30 cellular contexts compared by ENCODE assay signal in genomic region chr21:44987886-44988606, GRCh38. TPM values are rescaled to one million over a fixed set of nuclear protein-coding genes. Genes with fewer than 3 reads are reported as not detected.
A peak's percentile ranks its signal among the peaks of the same experiment; 100 is the strongest.
DNase-seq lines count a peak whose midpoint lies in the region; ATAC-seq and TF ChIP-seq lines count a peak whose summit lies in the region.
"Had no signal": no experiment of that assay in that cellular context is flagged by ENCODE, and none has a peak within 500 bp of the region (broad histone marks: within the 10 kb centered on the region; RNA-seq: fewer than 3 reads in every experiment).

No MANE protein-coding gene starts in this region.

- no peak overlapping the region for H3K4me2 ChIP-seq in neural progenitor cell
- H3K4me2 ChIP-seq: smooth muscle cell had no signal

- H3K9me3 ChIP-seq in cardiac muscle cell (ENCODE audit: low read depth) (no peaks in the 10 kb centered on the region), right atrium auricular region (no peaks in the 10 kb centered on the region), neural progenitor cell (ENCODE audit: low read depth) (no peaks in the 10 kb centered on the region), aorta (ENCODE audit: control insufficient read depth, low read length) (no peaks in the 10 kb centered on the region), gastrocnemius medialis (no peaks in the 10 kb centered on the region)
- H3K9me3 ChIP-seq: breast epithelium, Caco-2, colonic mucosa, transverse colon had no signal

- TF ChIP-seq CTCF in cardiac muscle cell (IDR thresholded peaks at IDR 0.05; ENCODE audit: low read depth, low read length), result no peak
- TF ChIP-seq CTCF in right atrium auricular region (IDR thresholded peaks at IDR 0.05), result no peak
- no peak for TF ChIP-seq CTCF in glutamatergic neuron (IDR thresholded peaks at IDR 0.05; ENCODE audit: partially characterized antibody, unreplicated experiment)
- no peak for TF ChIP-seq CTCF in neural progenitor cell (IDR thresholded peaks at IDR 0.05)
- no peak for TF ChIP-seq CTCF in gastrocnemius medialis (IDR thresholded peaks at IDR 0.05 in 4 of 5, conservative IDR thresholded peaks at IDR 0.05 in 1 of 5)

- H4K20me1 ChIP-seq in neural progenitor cell (ENCODE audit: low read depth), result no peaks in the 10 kb centered on the region

- H3K27me3 ChIP-seq in cardiac muscle cell (no peaks in the 10 kb centered on the region), right atrium auricular region (no peaks in the 10 kb centered on the region), neural progenitor cell (no peaks in the 10 kb centered on the region), aorta (ENCODE audit: control insufficient read depth in 1 of 2, insufficient read depth in 2 of 2, low read length in 1 of 2) (no peaks in the 10 kb centered on the region), gastrocnemius medialis (no peaks in the 10 kb centered on the region)
- H3K27me3 ChIP-seq: breast epithelium, colonic mucosa, transverse colon had no signal

- H3K4me1 ChIP-seq in cardiac muscle cell (ENCODE audit: low read depth) (peaks cover 27% of the 10 kb centered on the region), right atrium auricular region (peaks cover 0 to 37% of the 10 kb centered on the region in 2 donors), neural progenitor cell (peaks cover 4% of the 10 kb centered on the region), aorta (ENCODE audit: control insufficient read depth in 1 of 2, insufficient read depth in 2 of 2, low read length in 2 of 2) (no peaks in the 10 kb centered on the region), gastrocnemius medialis (peaks cover 0 to 7% of the 10 kb centered on the region in 2 donors)
- H3K4me1 ChIP-seq: colonic mucosa had no signal

- H3K79me2 ChIP-seq in neural progenitor cell (ENCODE audit: low read depth), result no peaks in the 10 kb centered on the region

- no peak overlapping the region for H2AFZ ChIP-seq in neural progenitor cell (replicated peaks)

- in situ Hi-C loops in gastrocnemius medialis (cut with MboI; ENCODE audit: low sequenced_read_pairs in 4 of 4), result no loop called here

- H3K27ac Mint-ChIP-seq in glutamatergic neuron (ENCODE audit: unreplicated experiment) (no peak overlapping the region), neural progenitor cell (peak overlapping the region; percentile 63)
- H3K27ac Mint-ChIP-seq: activated CD4-positive, alpha-beta T cell treated with anti-CD3 and anti-CD28 coated beads, Interleukin-2, amount 10 ng/mL, durations not matched to agents 7 days and 5 days; activated CD8-positive, alpha-beta memory T cell treated with anti-CD3 and anti-CD28 coated beads, Interleukin-2, amount 10 ng/mL, durations not matched to agents 7 days and 5 days; activated naive CD4-positive, alpha-beta T cell treated with anti-CD3 and anti-CD28 coated beads, Interleukin-2, amount 50 U/mL, for 24 hours; activated T-cell treated with anti-CD3 and anti-CD28 coated beads, Interleukin-2, amount 50 U/mL, for 72 hours; naive B cell; T-helper 2 cell treated with Interferon-gamma antibody and Interleukin-4, amounts not matched to agents 5 μg/mL and 100 μg/mL, for 36 hours had no signal

- H3K4me1 Mint-ChIP-seq in glutamatergic neuron (ENCODE audit: low read depth, unreplicated experiment) (peaks cover 6% of the 10 kb centered on the region), neural progenitor cell (peaks cover 18% of the 10 kb centered on the region)
- H3K4me1 Mint-ChIP-seq: activated CD4-positive, alpha-beta T cell treated with anti-CD3 and anti-CD28 coated beads, Interleukin-2, amount 10 ng/mL, durations not matched to agents 7 days and 5 days; activated CD8-positive, alpha-beta memory T cell treated with anti-CD3 and anti-CD28 coated beads, Interleukin-2, amount 10 ng/mL, durations not matched to agents 7 days and 5 days; activated naive CD4-positive, alpha-beta T cell treated with anti-CD3 and anti-CD28 coated beads, Interleukin-2, amount 50 U/mL, for 24 hours had no signal

- intact Hi-C loops in aorta (cut with DNase I), result no loop called here
- intact Hi-C loops in gastrocnemius medialis (cut with DNase I; ENCODE audit: low total_unique reads), result no loop called here

- TF ChIP-seq POLR2A in gastrocnemius medialis (IDR thresholded peaks at IDR 0.05), result no peak

- H3K4me3 ChIP-seq in cardiac muscle cell, result no peak overlapping the region
- H3K4me3 ChIP-seq in right atrium auricular region, result no peak overlapping the region
- H3K4me3 ChIP-seq in neural progenitor cell, result no peak overlapping the region
- no peak overlapping the region for H3K4me3 ChIP-seq in aorta (ENCODE audit: low read length in 2 of 2)
- H3K4me3 ChIP-seq in gastrocnemius medialis, result no peak overlapping the region
- H3K4me3 ChIP-seq: breast epithelium, colonic mucosa, smooth muscle cell, transverse colon had no signal

- peak overlapping the region; percentile 12 for H3K9ac ChIP-seq in neural progenitor cell

- DNase-seq in cardiac muscle cell (ENCODE audit: low read depth in 1 of 2, low spot score in 1 of 2) (no peak), right atrium auricular region (ENCODE audit: low spot score) (no peak), glutamatergic neuron (peak; percentile 17), neural progenitor cell (ENCODE audit: low spot score) (no peak), aorta (peak; percentile 41 to 70), gastrocnemius medialis (no peak)
- DNase-seq: ACHN; activated CD4-positive, alpha-beta T cell treated with anti-CD3 and anti-CD28 coated beads, Interleukin-2, amount 10 ng/mL, durations not matched to agents 7 days and 5 days; activated CD8-positive, alpha-beta memory T cell treated with anti-CD3 and anti-CD28 coated beads, Interleukin-2, amount 10 ng/mL, durations not matched to agents 7 days and 5 days; activated T-cell treated with anti-CD3 and anti-CD28 coated beads, Interleukin-2, amount 50 U/mL, for 72 hours; amygdala; Caco-2; colonic mucosa; DMS79; effector CD8-positive, alpha-beta T cell; HCEC 1CT; Karpas-422; naive B cell; NCI-H446; NCI-H774; stimulated activated CD4-positive, alpha-beta T cell treated with anti-CD3 and anti-CD28 coated beads, Interleukin-2, amount 100 ng/mL, for 24 hours; transverse colon had no signal

- peaks cover 2% of the 10 kb centered on the region for H3K27me3 Mint-ChIP-seq in glutamatergic neuron (ENCODE audit: unreplicated experiment)
- H3K27me3 Mint-ChIP-seq in neural progenitor cell (ENCODE audit: insufficient read depth, low read depth), result peaks cover 2% of the 10 kb centered on the region
- H3K27me3 Mint-ChIP-seq: activated CD4-positive, alpha-beta T cell treated with anti-CD3 and anti-CD28 coated beads, Interleukin-2, amount 10 ng/mL, durations not matched to agents 7 days and 5 days; activated CD8-positive, alpha-beta memory T cell treated with anti-CD3 and anti-CD28 coated beads, Interleukin-2, amount 10 ng/mL, durations not matched to agents 7 days and 5 days; activated naive CD4-positive, alpha-beta T cell treated with anti-CD3 and anti-CD28 coated beads, Interleukin-2, amount 50 U/mL, for 24 hours had no signal

- no peak overlapping the region for H3K4me3 Mint-ChIP-seq in glutamatergic neuron (ENCODE audit: unreplicated experiment)
- no peak overlapping the region for H3K4me3 Mint-ChIP-seq in neural progenitor cell
- H3K4me3 Mint-ChIP-seq: activated CD4-positive, alpha-beta T cell treated with anti-CD3 and anti-CD28 coated beads, Interleukin-2, amount 10 ng/mL, durations not matched to agents 7 days and 5 days; activated CD8-positive, alpha-beta memory T cell treated with anti-CD3 and anti-CD28 coated beads, Interleukin-2, amount 10 ng/mL, durations not matched to agents 7 days and 5 days; activated naive CD4-positive, alpha-beta T cell treated with anti-CD3 and anti-CD28 coated beads, Interleukin-2, amount 50 U/mL, for 24 hours; activated T-cell treated with anti-CD3 and anti-CD28 coated beads, Interleukin-2, amount 50 U/mL, for 72 hours; naive B cell; T-helper 2 cell treated with Interferon-gamma antibody and Interleukin-4, amounts not matched to agents 5 μg/mL and 100 μg/mL, for 36 hours had no signal

- H3K27ac ChIP-seq in cardiac muscle cell (peak overlapping the region; percentile 77), right atrium auricular region (no peak overlapping the region), neural progenitor cell (no peak overlapping the region), aorta (ENCODE audit: low read depth in 1 of 2, low read length in 2 of 2) (no peak overlapping the region), gastrocnemius medialis (no peak overlapping the region)
- H3K27ac ChIP-seq: breast epithelium, C4-2B, colonic mucosa, epithelial cell of prostate had no signal

- ATAC-seq in aorta (ENCODE audit: low FRiP score) (no peak), gastrocnemius medialis (no peak), GM18517 (IDR thresholded peaks at IDR 0.05; ENCODE audit: unreplicated experiment) (no peak), HG03442 (IDR thresholded peaks at IDR 0.05; ENCODE audit: unreplicated experiment) (no peak)
- ATAC-seq: activated CD8-positive, alpha-beta memory T cell treated with anti-CD3 and anti-CD28 coated beads, Interleukin-2, amount 10 ng/mL, durations not matched to agents 7 days and 5 days; activated T-cell treated with anti-CD3 and anti-CD28 coated beads, Interleukin-2, amount 50 U/mL, for 72 hours had no signal

- WGBS in aorta, 2 donors, result 81 to 83% methylated on average over 37 of the region's 37 CpGs

- H3F3A ChIP-seq in neural progenitor cell (ENCODE audit: low read depth), result no peaks in the 10 kb centered on the region

- H3K36me3 ChIP-seq in cardiac muscle cell, result no peaks in the 10 kb centered on the region
- no peaks in the 10 kb centered on the region for H3K36me3 ChIP-seq in right atrium auricular region
- no peaks in the 10 kb centered on the region for H3K36me3 ChIP-seq in neural progenitor cell
- H3K36me3 ChIP-seq in aorta (ENCODE audit: control insufficient read depth in 1 of 2, insufficient read depth in 2 of 2, low read length in 1 of 2), result no peaks in the 10 kb centered on the region
- no peaks in the 10 kb centered on the region for H3K36me3 ChIP-seq in gastrocnemius medialis
- H3K36me3 ChIP-seq: breast epithelium, colonic mucosa, transverse colon had no signal

- H3K36me3 Mint-ChIP-seq in glutamatergic neuron (ENCODE audit: unreplicated experiment) (no peaks in the 10 kb centered on the region), neural progenitor cell (no peaks in the 10 kb centered on the region)
- H3K36me3 Mint-ChIP-seq: activated CD8-positive, alpha-beta memory T cell treated with anti-CD3 and anti-CD28 coated beads, Interleukin-2, amount 10 ng/mL, durations not matched to agents 7 days and 5 days; activated naive CD4-positive, alpha-beta T cell treated with anti-CD3 and anti-CD28 coated beads, Interleukin-2, amount 50 U/mL, for 24 hours; naive B cell had no signal

- peaks cover 3% of the 10 kb centered on the region for H3K9me3 Mint-ChIP-seq in glutamatergic neuron (ENCODE audit: unreplicated experiment)
- H3K9me3 Mint-ChIP-seq in neural progenitor cell, result no peaks in the 10 kb centered on the region
- H3K9me3 Mint-ChIP-seq: activated CD4-positive, alpha-beta T cell treated with anti-CD3 and anti-CD28 coated beads, Interleukin-2, amount 10 ng/mL, durations not matched to agents 7 days and 5 days; activated naive CD4-positive, alpha-beta T cell treated with anti-CD3 and anti-CD28 coated beads, Interleukin-2, amount 50 U/mL, for 24 hours; activated T-cell treated with anti-CD3 and anti-CD28 coated beads, Interleukin-2, amount 50 U/mL, for 72 hours; naive B cell; T-helper 2 cell treated with Interferon-gamma antibody and Interleukin-4, amounts not matched to agents 5 μg/mL and 100 μg/mL, for 36 hours had no signal

RNA-seq across cellular contexts. Expression of gene SLX9, which starts 48.2 kb away (rescaled TPM):
- total RNA-seq in cardiac muscle cell (26.1 and 31.2 TPM in 2 replicates), right atrium auricular region (10 to 100 TPM; 15.9 to 18.8 TPM), glutamatergic neuron (ENCODE audit: unreplicated experiment) (30.7 TPM), neural progenitor cell (ENCODE audit: low replicate concordance) (4.7 and 17.1 TPM in 2 replicates), aorta (10 to 100 TPM; 21.5 to 29.6 TPM), gastrocnemius medialis (10 to 100 TPM; 23.7 to 37.6 (median 25.8) TPM)
- polyA plus RNA-seq in cardiac muscle cell (24.7 and 34.8 TPM in 2 replicates), aorta (10 to 100 TPM; 17.3 to 19.2 TPM)

Comparison
In these comparisons a context has a peak if more than half of its experiments do, and no peak if none do; other contexts are left out.
1. DNase-seq: peak in glutamatergic neuron (single experiment) and aorta (2 of 2); none in cardiac muscle cell (0 of 2), right atrium auricular region (single experiment), neural progenitor cell (single experiment) and gastrocnemius medialis (0 of 2).